Comparison of ENCODE assay signal across 13 cellular contexts in genomic region chr5:177194278-177194677, GRCh38.
DNase-seq lines count a peak whose midpoint lies in the region; ATAC-seq, FAIRE-seq and TF ChIP-seq lines count a peak whose summit lies in the region.
"Had no signal": no experiment of that assay in that cellular context is flagged by ENCODE, and none has a peak within 500 bp of the region (broad histone marks: within the 10 kb centered on the region; RNA-seq: fewer than 3 reads in every experiment).

No MANE protein-coding gene starts in this region.

- H3K23ac ChIP-seq in mesendoderm (ENCODE audit: low read length) = no peak overlapping the region

- ATAC-seq in GM18505 (IDR thresholded peaks at IDR 0.05; ENCODE audit: unreplicated experiment) = no peak
- ATAC-seq in HG03025 (IDR thresholded peaks at IDR 0.05; ENCODE audit: low FRiP score, unreplicated experiment) = no peak
- ATAC-seq: upper lobe of right lung had no signal

- H3K9me1 ChIP-seq in endothelial cell of umbilical vein (replicated peaks; ENCODE audit: control insufficient read depth, extremely low read depth, insufficient read depth, low read length) = no peaks in the 10 kb centered on the region

- no peak overlapping the region for H4K5ac ChIP-seq in mesendoderm (ENCODE audit: low read length)

- POLR2A ChIA-PET in BJ (lab: Charles Lee) (interaction anchor here (0.7 kb wide), 3 partner anchors 19 to 167 kb away, joined by 8 to 14 read pairs (median 9); no protein-coding TSS in a partner anchor), endothelial cell of umbilical vein (lab: Charles Lee) (interaction anchor here (0.5 to 0.7 kb wide), 7 partner anchors 16 to 303 kb away, joined by 3 to 12 read pairs (median 8); partner anchors contain the start of gene PDLIM7)

- H3K4me3 ChIP-seq in BJ (ENCODE audit: low read depth, low read length) = no peak overlapping the region
- H3K4me3 ChIP-seq in MG63 = no peak overlapping the region
- no peak overlapping the region for H3K4me3 ChIP-seq in endothelial cell of umbilical vein (replicated peaks in 1 of 3; ENCODE audit: insufficient read depth in 1 of 3, low read depth in 1 of 3, low read length in 3 of 3)
- no peak overlapping the region for H3K4me3 ChIP-seq in mesendoderm (ENCODE audit: low read length)
- H3K4me3 ChIP-seq: lower lobe of right lung, upper lobe of right lung had no signal

- no peak overlapping the region for H2BK120ac ChIP-seq in mesendoderm (ENCODE audit: low read depth, low read length)

- TF ChIP-seq POLR2A in endothelial cell of umbilical vein (IDR thresholded peaks at IDR 0.05; ENCODE audit: low read depth, low read length) (no peak), GM18505 (IDR thresholded peaks at IDR 0.05; ENCODE audit: borderline replicate concordance, extremely low read depth, insufficient read depth, insufficient read length) (no peak)

- intact Hi-C loops in endothelial cell of umbilical vein (cut with micrococcal nuclease) = loop anchor here (2.0 kb wide), 1 partner anchor 59 kb away; no protein-coding TSS in a partner anchor

- peaks cover 5% of the 10 kb centered on the region for H3K79me1 ChIP-seq in mesendoderm (ENCODE audit: low read length)

- H3K56ac ChIP-seq in mesendoderm (ENCODE audit: low read length) = no peak overlapping the region

- H3K4me1 ChIP-seq in endothelial cell of umbilical vein (ENCODE audit: control insufficient read depth, extremely low read depth, insufficient read depth, low read length) (peaks cover 24% of the 10 kb centered on the region), mesendoderm (ENCODE audit: control insufficient read depth, low read depth, low read length) (no peaks in the 10 kb centered on the region)
- H3K4me1 ChIP-seq: upper lobe of right lung had no signal

- no peak for TF ChIP-seq CTCF in BJ (IDR thresholded peaks at IDR 0.05; ENCODE audit: insufficient read depth, low read depth, low read length)
- TF ChIP-seq CTCF in endothelial cell of umbilical vein (IDR thresholded peaks at IDR 0.05; ENCODE audit: extremely low read depth in 1 of 2, insufficient read depth in 1 of 2, low read depth in 1 of 2, low read length in 2 of 2) = no peak

- no peaks in the 10 kb centered on the region for H4K20me1 ChIP-seq in endothelial cell of umbilical vein (replicated peaks; ENCODE audit: control insufficient read depth, extremely low read depth, insufficient read depth, low read length)

- peaks cover 2% of the 10 kb centered on the region; the same call in 1 of the 2 replicates for H3K36me3 ChIP-seq in BJ (ENCODE audit: control insufficient read depth, insufficient read depth, low read length)
- H3K36me3 ChIP-seq in MG63 = peaks cover 63% of the 10 kb centered on the region
- peaks cover 2 to 3% of the 10 kb centered on the region in 2 experiments for H3K36me3 ChIP-seq in endothelial cell of umbilical vein (ENCODE audit: control insufficient read depth in 2 of 2, extremely low read depth in 1 of 2, insufficient read depth in 2 of 2, low read length in 2 of 2)
- H3K36me3 ChIP-seq in mesendoderm (ENCODE audit: control insufficient read depth, insufficient read depth, low read length) = peaks cover 3% of the 10 kb centered on the region

- dilution Hi-C loops in endothelial cell of umbilical vein (cut with MboI; ENCODE audit: extremely low pct_ligation_motif_present, low sequenced_read_pairs) = no loop called here

- peak; percentile 77 for FAIRE-seq in endothelial cell of umbilical vein (lab: Jason Lieb, UNC)

- H3K27ac ChIP-seq in endothelial cell of umbilical vein (ENCODE audit: insufficient read depth, low read depth, low read length) = peak overlapping the region; percentile 90
- H3K27ac ChIP-seq in mesendoderm (ENCODE audit: low read depth, low read length) = no peak overlapping the region
- H3K27ac ChIP-seq: lower lobe of right lung, upper lobe of right lung had no signal

- DNase-seq in BJ (ENCODE audit: low read depth) (peak; percentile 96), MG63 (peak; percentile 80), endothelial cell of umbilical vein (ENCODE audit: low read depth, low spot score) (peak; percentile 79), mesendoderm (peak; percentile 94), SHP77 treated with DMSO at 0.1 percent for 48 hours (lab: John Stamatoyannopoulos, UW) (no peak), NCI-H2081 treated with DMSO at 0.1 percent for 48 hours (lab: John Stamatoyannopoulos, UW) (no peak)
- DNase-seq: DMS79 treated with DMSO at 0.1 percent for 48 hours; lower lobe of right lung; NCI-H1436 treated with DMSO at 0.1 percent for 48 hours; stimulated activated CD4-positive, alpha-beta T cell treated with anti-CD3 and anti-CD28 coated beads, Interleukin-4, amount 100 ng/mL, for 4 hours; upper lobe of right lung had no signal

- H3K27me3 ChIP-seq in BJ (ENCODE audit: control insufficient read depth, insufficient read depth, low read length) (no peaks in the 10 kb centered on the region), MG63 (no peaks in the 10 kb centered on the region), endothelial cell of umbilical vein (ENCODE audit: control insufficient read depth in 2 of 2, insufficient read depth in 2 of 2, low read length in 2 of 2) (no peaks in the 10 kb centered on the region), mesendoderm (ENCODE audit: insufficient read depth, low read length, poor library complexity) (no peaks in the 10 kb centered on the region)
- H3K27me3 ChIP-seq: upper lobe of right lung had no signal

- CTCF ChIA-PET in BJ (lab: Yijun Ruan, JAX) = interaction anchor here (1.1 to 1.7 kb wide), 2 partner anchors 40 to 81 kb away, joined by 4 to 5 read pairs; no protein-coding TSS in a partner anchor
- CTCF ChIA-PET in endothelial cell of umbilical vein (lab: Charles Lee) = interaction anchor here (0.7 to 2.7 kb wide), 8 partner anchors 11 to 107 kb away, joined by 3 to 7 read pairs (median 4); partner anchors contain the start of gene FGFR4

- H2BK5ac ChIP-seq in mesendoderm (ENCODE audit: low read length) = no peak overlapping the region

- H3K79me2 ChIP-seq in endothelial cell of umbilical vein (ENCODE audit: control insufficient read depth, insufficient read depth, low read length) (peaks cover 24% of the 10 kb centered on the region), mesendoderm (ENCODE audit: control insufficient read depth, insufficient read depth, low read length) (peaks cover 10% of the 10 kb centered on the region)

- no peak overlapping the region for H3K4me2 ChIP-seq in endothelial cell of umbilical vein (ENCODE audit: insufficient read depth, low read length)
- no peak overlapping the region for H3K4me2 ChIP-seq in mesendoderm (ENCODE audit: low read length)

- H3K9ac ChIP-seq in endothelial cell of umbilical vein (replicated peaks; ENCODE audit: extremely low read depth, insufficient read depth, low read length) (peak overlapping the region; percentile 45), mesendoderm (ENCODE audit: low read length) (no peak overlapping the region)

- H2AK5ac ChIP-seq in mesendoderm (ENCODE audit: low read length) = no peak overlapping the region

- BruUV-seq in endothelial cell of umbilical vein (replicated peaks; lab: Mats Ljungman, UMichigan) = no TSS peak

- no peak overlapping the region for H2AFZ ChIP-seq in endothelial cell of umbilical vein (ENCODE audit: low read depth, low read length)

- H3K18ac ChIP-seq in mesendoderm (ENCODE audit: low read length) = no peak overlapping the region

- H4K8ac ChIP-seq in mesendoderm (ENCODE audit: low read depth, low read length) = no peak overlapping the region

- H2BK15ac ChIP-seq in mesendoderm (replicated peaks; ENCODE audit: low read depth) = no peak overlapping the region

- H3K9me3 ChIP-seq in MG63 (no peaks in the 10 kb centered on the region), endothelial cell of umbilical vein (replicated peaks; ENCODE audit: control insufficient read depth, insufficient read depth, low read length) (no peaks in the 10 kb centered on the region)
- H3K9me3 ChIP-seq: lower lobe of right lung, upper lobe of right lung had no signal

- WGBS in mesendoderm (ENCODE audit: extremely low coverage, insufficient coverage, low lambda C conversion rate) = no CpG with 5 or more reads among the region's 3 CpGs

- H3K4ac ChIP-seq in mesendoderm (ENCODE audit: low read depth, low read length) = no peak overlapping the region

TF ChIP-seq in endothelial cell of umbilical vein, 7 proteins besides CTCF, POLR2A, EP300 and RAD21:
- TF ChIP-seq JUN (IDR thresholded peaks at IDR 0.05; ENCODE audit: borderline replicate concordance, insufficient read depth, insufficient read length, low read depth) = peak; percentile 49
- peak; percentile 77 for TF ChIP-seq FOS (IDR thresholded peaks at IDR 0.05; ENCODE audit: borderline replicate concordance, insufficient read depth, low read length)
- TF ChIP-seq GATA2 (IDR thresholded peaks at IDR 0.05; ENCODE audit: insufficient read depth, insufficient read length, low read depth, low read length) = no peak
- peak; percentile 28 for TF ChIP-seq POLR2AphosphoS5 (IDR thresholded peaks at IDR 0.05; ENCODE audit: insufficient read depth, low read depth, low read length)
- no peak for TF ChIP-seq MYC (IDR thresholded peaks at IDR 0.05; ENCODE audit: low read depth, low read length)
- TF ChIP-seq, protein P1, sequence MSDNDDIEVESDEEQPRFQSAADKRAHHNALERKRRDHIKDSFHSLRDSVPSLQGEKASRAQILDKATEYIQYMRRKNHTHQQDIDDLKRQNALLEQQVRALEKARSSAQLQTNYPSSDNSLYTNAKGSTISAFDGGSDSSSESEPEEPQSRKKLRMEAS (IDR thresholded peaks at IDR 0.05; ENCODE audit: insufficient read depth, insufficient read length) = no peak
- no peak for TF ChIP-seq EZH2 (IDR thresholded peaks at IDR 0.05; ENCODE audit: borderline replicate concordance, low read depth, low read length, severe bottlenecking)

Comparison
In these comparisons a context has a peak if more than half of its experiments do, and no peak if none do; other contexts are left out.
1. DNase-seq: peak in BJ (single experiment), MG63 (single experiment), endothelial cell of umbilical vein (single experiment) and mesendoderm (single experiment); none in SHP77 treated with DMSO at 0.1 percent for 48 hours (single experiment) and NCI-H2081 treated with DMSO at 0.1 percent for 48 hours (single experiment).